ENCODE assay signal across 27 cellular contexts in the genomic region with DNA sequence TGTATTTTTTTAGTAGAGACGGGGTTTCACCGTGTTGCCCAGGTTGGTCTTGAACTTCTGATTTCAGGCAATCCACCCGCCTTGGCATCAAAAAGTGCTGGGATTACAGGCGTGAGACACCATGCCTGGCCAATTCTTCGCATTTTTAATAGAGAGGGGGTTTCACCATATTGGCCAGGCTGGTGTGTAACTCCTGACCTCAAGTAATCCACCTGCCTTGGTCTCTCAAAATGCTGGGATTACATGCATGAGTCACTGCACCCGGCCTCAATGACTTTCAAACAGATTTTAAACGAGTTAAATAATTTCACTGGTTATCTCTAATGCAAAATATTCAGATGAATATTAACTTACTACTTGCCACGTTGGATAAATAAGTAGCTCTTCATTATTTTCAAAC. TPM values are rescaled to one million over a fixed set of nuclear protein-coding genes. Genes with fewer than 3 reads are reported as not detected.
"Had no signal": no experiment of that assay in that cellular context is flagged by ENCODE, and none has a peak within 500 bp of the region (broad histone marks: within the 10 kb centered on the region; RNA-seq: fewer than 3 reads in every experiment).

No MANE protein-coding gene starts in this region.

- H3K9me3 ChIP-seq: colonic mucosa, esophagus muscularis mucosa, esophagus squamous epithelium, gastrocnemius medialis, gastroesophageal sphincter, heart left ventricle, heart right ventricle had no signal

- H3K36me3 ChIP-seq: colonic mucosa, esophagus muscularis mucosa, esophagus squamous epithelium, gastrocnemius medialis, gastroesophageal sphincter, heart left ventricle, heart right ventricle had no signal

- DNase-seq: colonic mucosa; cortex of kidney; dermis blood vessel endothelial cell; dorsolateral prefrontal cortex; effector CD4-positive, alpha-beta T cell; effector CD8-positive, alpha-beta T cell; effector memory CD4-positive, alpha-beta T cell; effector memory CD8-positive, alpha-beta T cell; endodermal cell; erythroblast; esophagus squamous epithelium; foreskin fibroblast; foreskin keratinocyte; foreskin melanocyte; gastrocnemius medialis; glutamatergic neuron; head of caudate nucleus; heart left ventricle; heart right ventricle had no signal

- ATAC-seq: effector memory CD8-positive, alpha-beta T cell; esophagus mucosa; gastrocnemius medialis; gastroesophageal sphincter; heart left ventricle; heart right ventricle had no signal

- H3K4me3 ChIP-seq: colonic mucosa, coronary artery, dorsolateral prefrontal cortex, esophagus muscularis mucosa, esophagus squamous epithelium, gastrocnemius medialis, gastroesophageal sphincter, heart left ventricle, heart right ventricle had no signal

- H3K4me1 ChIP-seq: colonic mucosa, esophagus muscularis mucosa, esophagus squamous epithelium, foreskin keratinocyte, gastrocnemius medialis, gastroesophageal sphincter had no signal

- H3K27me3 ChIP-seq: colonic mucosa, dorsolateral prefrontal cortex, esophagus muscularis mucosa, esophagus squamous epithelium, gastrocnemius medialis, heart left ventricle had no signal

- H3K27ac ChIP-seq: colonic mucosa, coronary artery, dorsolateral prefrontal cortex, epithelial cell of prostate, esophagus muscularis mucosa, esophagus squamous epithelium, foreskin keratinocyte, gastrocnemius medialis, gastroesophageal sphincter, heart left ventricle, heart right ventricle had no signal

RNA-seq across cellular contexts. Expression of gene STEAP4, which starts 37.6 kb away (rescaled TPM):
- total RNA-seq: dermis blood vessel endothelial cell, dermis microvascular lymphatic vessel endothelial cell, endodermal cell, endothelial cell of umbilical vein, glomerular endothelial cell had no signal
- polyA plus RNA-seq: endothelial cell of umbilical vein had no signal
